ENCODE assay signal across 8 cellular contexts in genomic region chr16:75565640-75566039, GRCh38. TPM values are rescaled to one million over a fixed set of nuclear protein-coding genes. Genes with fewer than 3 reads are reported as not detected.
A peak's percentile ranks its signal among the peaks of the same experiment; 100 is the strongest.
DNase-seq lines count a peak whose midpoint lies in the region; ATAC-seq and TF ChIP-seq lines count a peak whose summit lies in the region.

No MANE protein-coding gene starts in this region.

- POLR2A ChIA-PET in AG04450 (lab: Yijun Ruan, JAX) (interaction anchor here (0.9 kb wide), 1 partner anchor 57 kb away, joined by 5 read pairs; the partner anchor contains the start of gene ADAT1), RWPE1 (lab: Yijun Ruan, JAX; ENCODE audit: low non-redundant PET) (no interaction called here)

- no peak for TF ChIP-seq CTCF in AG04450 (IDR thresholded peaks at IDR 0.05; ENCODE audit: low read depth, low read length)
- no peak for TF ChIP-seq CTCF in RWPE1 (conservative IDR thresholded peaks at IDR 0.05; ENCODE audit: low read depth)
- no peak for TF ChIP-seq CTCF in fibroblast of mammary gland (conservative IDR thresholded peaks at IDR 0.05; ENCODE audit: control insufficient read depth, insufficient read depth, low read depth, low read length)

- H3K4me3 ChIP-seq in AG04450 (ENCODE audit: low read depth, low read length) (peak overlapping the region; percentile 84), fibroblast of mammary gland (ENCODE audit: control insufficient read depth, low read depth, low read length) (peak overlapping the region; percentile 87), rectal smooth muscle tissue (ENCODE audit: low read length) (peak overlapping the region; percentile 98)

- peak overlapping the region; percentile 67 for H3K9ac ChIP-seq in rectal smooth muscle tissue (ENCODE audit: low read length)

- H3K27ac ChIP-seq in AG04450 (ENCODE audit: low read depth, low read length) (peak overlapping the region; percentile 39), RWPE1 (peak overlapping the region; percentile 66), rectal smooth muscle tissue (ENCODE audit: low read depth, low read length) (peak overlapping the region; percentile 73)

- no peaks in the 10 kb centered on the region; the same call in 1 of the 2 replicates for H3K9me3 ChIP-seq in AG04450 (ENCODE audit: control insufficient read depth, insufficient read depth, low read length)

- peaks cover 9% of the 10 kb centered on the region for H3K36me3 ChIP-seq in rectal smooth muscle tissue (ENCODE audit: control insufficient read depth, insufficient read depth, low read length)

- no peak for DNase-seq in AG04450 (ENCODE audit: low read depth, low spot score)
- DNase-seq in RWPE1 (ENCODE audit: low spot score), result no peak
- no peak for DNase-seq in fibroblast of mammary gland (ENCODE audit: low read depth)
- no peak for DNase-seq in RKO (ENCODE audit: low spot score)
- no peak for DNase-seq in HUDEP-2 (lab: John Stamatoyannopoulos, UW; ENCODE audit: unreplicated experiment in 76 of 76)

- CTCF ChIA-PET in AG04450 (lab: Charles Lee), result interaction anchor here (0.9 to 6.0 kb wide), 3 partner anchors 10 to 366 kb away, joined by 3 to 31 read pairs (median 3); partner anchors contain the start of gene TMEM231
- CTCF ChIA-PET in RWPE1 (lab: Yijun Ruan, JAX), result interaction anchor here (0.5 to 1.7 kb wide), 2 partner anchors 52 to 101 kb away, joined by 3 to 4 read pairs; no protein-coding TSS in a partner anchor

- peaks cover 16% of the 10 kb centered on the region for H3K4me1 ChIP-seq in rectal smooth muscle tissue (ENCODE audit: control insufficient read depth, insufficient read depth, low read length)

- H3K27me3 ChIP-seq in AG04450 (ENCODE audit: control insufficient read depth, insufficient read depth, low read length), result peaks cover 8% of the 10 kb centered on the region
- no peaks in the 10 kb centered on the region for H3K27me3 ChIP-seq in rectal smooth muscle tissue (ENCODE audit: control insufficient read depth, insufficient read depth, low read length)

- ATAC-seq in GM21528 (IDR thresholded peaks at IDR 0.05; ENCODE audit: low FRiP score, unreplicated experiment) (peak; percentile 16), HG03108 (IDR thresholded peaks at IDR 0.05; ENCODE audit: unreplicated experiment) (no peak)

RNA-seq across cellular contexts. Expression of gene GABARAPL2, which starts 0.5 kb away (rescaled TPM):
- 70.9 and 89.8 TPM in 2 replicates for polyA plus RNA-seq in AG04450 (2011; rRNA removed)
- polyA minus RNA-seq in AG04450 (2011; rRNA and poly(A)+ RNA removed), result 12.7 and 22.0 TPM in 2 replicates

RNA-seq across cellular contexts. Expression of gene TMEM231, which starts 9.6 kb away (rescaled TPM):
- 10.6 and 16.7 TPM in 2 replicates for polyA plus RNA-seq in AG04450 (2011; rRNA removed)
- 20.1 and 27.1 TPM in 2 replicates for polyA minus RNA-seq in AG04450 (2011; rRNA and poly(A)+ RNA removed)

RNA-seq across cellular contexts. Expression of gene CHST5, which starts 29.7 kb away (rescaled TPM):
- polyA plus RNA-seq in AG04450 (2011; rRNA removed), result not detected in 2 replicates
- not detected in 2 replicates for polyA minus RNA-seq in AG04450 (2011; rRNA and poly(A)+ RNA removed)

RNA-seq across cellular contexts. Expression of gene ADAT1, which starts 57.4 kb away (rescaled TPM):
- polyA plus RNA-seq in AG04450 (2011; rRNA removed), result 32.2 and 32.5 TPM in 2 replicates
- 24.2 and 31.7 TPM in 2 replicates for polyA minus RNA-seq in AG04450 (2011; rRNA and poly(A)+ RNA removed)
